ENCODE assay signal across 1 cellular context in genomic region chr19:4473011-4473410, GRCh38.
TF ChIP-seq lines count a peak whose summit lies in the region.

No MANE protein-coding gene starts in this region.

TF ChIP-seq in GM23338, 12 proteins besides CTCF, POLR2A, EP300 and RAD21 (continued from another document):
- TF ChIP-seq JUNB (IDR thresholded peaks at IDR 0.05; ENCODE audit: unreplicated experiment): no peak
- TF ChIP-seq, protein P1, sequence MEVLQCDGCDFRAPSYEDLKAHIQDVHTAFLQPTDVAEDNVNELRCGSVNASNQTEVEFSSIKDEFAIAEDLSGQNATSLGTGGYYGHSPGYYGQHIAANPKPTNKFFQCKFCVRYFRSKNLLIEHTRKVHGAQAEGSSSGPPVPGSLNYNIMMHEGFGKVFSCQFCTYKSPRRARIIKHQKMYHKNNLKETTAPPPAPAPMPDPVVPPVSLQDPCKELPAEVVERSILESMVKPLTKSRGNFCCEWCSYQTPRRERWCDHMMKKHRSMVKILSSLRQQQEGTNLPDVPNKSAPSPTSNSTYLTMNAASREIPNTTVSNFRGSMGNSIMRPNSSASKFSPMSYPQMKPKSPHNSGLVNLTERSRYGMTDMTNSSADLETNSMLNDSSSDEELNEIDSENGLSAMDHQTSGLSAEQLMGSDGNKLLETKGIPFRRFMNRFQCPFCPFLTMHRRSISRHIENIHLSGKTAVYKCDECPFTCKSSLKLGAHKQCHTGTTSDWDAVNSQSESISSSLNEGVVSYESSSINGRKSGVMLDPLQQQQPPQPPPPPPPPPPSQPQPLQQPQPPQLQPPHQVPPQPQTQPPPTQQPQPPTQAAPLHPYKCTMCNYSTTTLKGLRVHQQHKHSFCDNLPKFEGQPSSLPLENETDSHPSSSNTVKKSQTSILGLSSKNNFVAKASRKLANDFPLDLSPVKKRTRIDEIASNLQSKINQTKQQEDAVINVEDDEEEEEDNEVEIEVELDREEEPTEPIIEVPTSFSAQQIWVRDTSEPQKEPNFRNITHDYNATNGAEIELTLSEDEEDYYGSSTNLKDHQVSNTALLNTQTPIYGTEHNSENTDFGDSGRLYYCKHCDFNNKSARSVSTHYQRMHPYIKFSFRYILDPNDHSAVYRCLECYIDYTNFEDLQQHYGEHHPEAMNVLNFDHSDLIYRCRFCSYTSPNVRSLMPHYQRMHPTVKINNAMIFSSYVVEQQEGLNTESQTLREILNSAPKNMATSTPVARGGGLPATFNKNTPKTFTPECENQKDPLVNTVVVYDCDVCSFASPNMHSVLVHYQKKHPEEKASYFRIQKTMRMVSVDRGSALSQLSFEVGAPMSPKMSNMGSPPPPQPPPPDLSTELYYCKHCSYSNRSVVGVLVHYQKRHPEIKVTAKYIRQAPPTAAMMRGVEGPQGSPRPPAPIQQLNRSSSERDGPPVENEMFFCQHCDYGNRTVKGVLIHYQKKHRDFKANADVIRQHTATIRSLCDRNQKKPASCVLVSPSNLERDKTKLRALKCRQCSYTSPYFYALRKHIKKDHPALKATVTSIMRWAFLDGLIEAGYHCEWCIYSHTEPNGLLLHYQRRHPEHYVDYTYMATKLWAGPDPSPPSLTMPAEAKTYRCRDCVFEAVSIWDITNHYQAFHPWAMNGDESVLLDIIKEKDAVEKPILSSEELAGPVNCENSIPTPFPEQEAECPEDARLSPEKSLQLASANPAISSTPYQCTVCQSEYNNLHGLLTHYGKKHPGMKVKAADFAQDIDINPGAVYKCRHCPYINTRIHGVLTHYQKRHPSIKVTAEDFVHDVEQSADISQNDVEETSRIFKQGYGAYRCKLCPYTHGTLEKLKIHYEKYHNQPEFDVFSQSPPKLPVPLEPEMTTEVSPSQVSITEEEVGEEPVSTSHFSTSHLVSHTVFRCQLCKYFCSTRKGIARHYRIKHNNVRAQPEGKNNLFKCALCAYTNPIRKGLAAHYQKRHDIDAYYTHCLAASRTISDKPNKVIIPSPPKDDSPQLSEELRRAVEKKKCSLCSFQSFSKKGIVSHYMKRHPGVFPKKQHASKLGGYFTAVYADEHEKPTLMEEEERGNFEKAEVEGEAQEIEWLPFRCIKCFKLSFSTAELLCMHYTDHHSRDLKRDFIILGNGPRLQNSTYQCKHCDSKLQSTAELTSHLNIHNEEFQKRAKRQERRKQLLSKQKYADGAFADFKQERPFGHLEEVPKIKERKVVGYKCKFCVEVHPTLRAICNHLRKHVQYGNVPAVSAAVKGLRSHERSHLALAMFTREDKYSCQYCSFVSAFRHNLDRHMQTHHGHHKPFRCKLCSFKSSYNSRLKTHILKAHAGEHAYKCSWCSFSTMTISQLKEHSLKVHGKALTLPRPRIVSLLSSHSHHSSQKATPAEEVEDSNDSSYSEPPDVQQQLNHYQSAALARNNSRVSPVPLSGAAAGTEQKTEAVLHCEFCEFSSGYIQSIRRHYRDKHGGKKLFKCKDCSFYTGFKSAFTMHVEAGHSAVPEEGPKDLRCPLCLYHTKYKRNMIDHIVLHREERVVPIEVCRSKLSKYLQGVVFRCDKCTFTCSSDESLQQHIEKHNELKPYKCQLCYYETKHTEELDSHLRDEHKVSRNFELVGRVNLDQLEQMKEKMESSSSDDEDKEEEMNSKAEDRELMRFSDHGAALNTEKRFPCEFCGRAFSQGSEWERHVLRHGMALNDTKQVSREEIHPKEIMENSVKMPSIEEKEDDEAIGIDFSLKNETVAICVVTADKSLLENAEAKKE (CRISPR knock-in tag; IDR thresholded peaks at IDR 0.05): no peak
- TF ChIP-seq ETS1 (IDR thresholded peaks at IDR 0.05): no peak
- TF ChIP-seq STAT1 (IDR thresholded peaks at IDR 0.05; ENCODE audit: unreplicated experiment): no peak
- TF ChIP-seq POLR2AphosphoS5 (IDR thresholded peaks at IDR 0.05; ENCODE audit: low read depth): no peak
- TF ChIP-seq ZNF331 (CRISPR knock-in tag; IDR thresholded peaks at IDR 0.05; ENCODE audit: low read depth): no peak
- TF ChIP-seq NANOG (IDR thresholded peaks at IDR 0.05; ENCODE audit: borderline replicate concordance): no peak
- no peak for TF ChIP-seq EZH2phosphoT487 (IDR thresholded peaks at IDR 0.05; ENCODE audit: unreplicated experiment)
- no peak for TF ChIP-seq EZH2 (IDR thresholded peaks at IDR 0.05; ENCODE audit: low read depth, unreplicated experiment)
- no peak for TF ChIP-seq ZNF114 (CRISPR knock-in tag; IDR thresholded peaks at IDR 0.05)
